8 cellular contexts compared by ENCODE assay signal in genomic region chr4:120921456-120922389, GRCh38. TPM values are rescaled to one million over a fixed set of nuclear protein-coding genes. Genes with fewer than 3 reads are reported as not detected.
DNase-seq lines count a peak whose midpoint lies in the region; ATAC-seq, FAIRE-seq and TF ChIP-seq lines count a peak whose summit lies in the region.

No MANE protein-coding gene starts in this region.

- peaks cover 8% of the 10 kb centered on the region for H3K4me1 ChIP-seq in CD8-positive, alpha-beta T cell (ENCODE audit: insufficient read depth, low read length)
- H3K4me1 ChIP-seq in H1 (replicated peaks in 1 of 4; ENCODE audit: control insufficient read depth in 3 of 4, insufficient read depth in 4 of 4, low read length in 3 of 4) = peaks cover 3 to 22% (median 10%) of the 10 kb centered on the region in 4 experiments; a peak in 6 of 7 replicates

- H2BK120ac ChIP-seq in H1 (replicated peaks; ENCODE audit: low read depth, low read length) = peak overlapping the region; percentile 18

- H3K79me1 ChIP-seq in H1 (ENCODE audit: low read depth, low read length) = no peaks in the 10 kb centered on the region; the same call in none of the 2 replicates

- peak overlapping the region; percentile 86 for H2BK5ac ChIP-seq in H1 (ENCODE audit: low read depth, low read length)

- H3K27ac ChIP-seq in CD8-positive, alpha-beta T cell (ENCODE audit: low read depth, low read length) = peak overlapping the region; percentile 24
- H3K27ac ChIP-seq in H1 (ENCODE audit: low read depth, low read length) = peak overlapping the region; percentile 86; the same call in 1 of the 2 replicates

- H3K27me3 ChIP-seq in CD8-positive, alpha-beta T cell (ENCODE audit: insufficient read depth, low read length) = no peaks in the 10 kb centered on the region
- H3K27me3 ChIP-seq in H1 (replicated peaks in 1 of 4; ENCODE audit: control insufficient read depth in 3 of 4, extremely low read depth in 1 of 4, insufficient read depth in 3 of 4, low read length in 3 of 4) = no peaks in the 10 kb centered on the region; a peak in 1 of 7 replicates

- H3K23ac ChIP-seq in H1 (ENCODE audit: insufficient read length) = no peak overlapping the region

- peak overlapping the region; percentile 73 to 89 for H3K4me2 ChIP-seq in H1 (ENCODE audit: insufficient read depth in 1 of 2, low read depth in 2 of 2, low read length in 2 of 2)

- peak overlapping the region; percentile 70 for H3K27ac Mint-ChIP-seq in CD8-positive, alpha-beta T cell

- peaks cover 17% of the 10 kb centered on the region for H3K4me1 Mint-ChIP-seq in CD8-positive, alpha-beta T cell (ENCODE audit: low read depth)

- TF ChIP-seq CTCF in CD8-positive, alpha-beta T cell (IDR thresholded peaks at IDR 0.05) = no peak
- TF ChIP-seq CTCF in H1 (IDR thresholded peaks at IDR 0.05; ENCODE audit: control extremely low read depth in 1 of 3, insufficient read depth in 1 of 3, low read depth in 1 of 3, low read length in 3 of 3) (no peak), lower leg skin (IDR thresholded peaks at IDR 0.05) (no peak)

- TF ChIP-seq RAD21 in Ishikawa (IDR thresholded peaks at IDR 0.05; ENCODE audit: low read depth) (no peak), H1 (IDR thresholded peaks at IDR 0.05 in 1 of 2, conservative IDR thresholded peaks at IDR 0.05 in 1 of 2; ENCODE audit: low read depth in 2 of 2, low read length in 2 of 2) (no peak)

- H4K91ac ChIP-seq in H1 (replicated peaks; ENCODE audit: insufficient read length, low read length) = peak overlapping the region; percentile 98

- H2BK15ac ChIP-seq in H1 (ENCODE audit: low read length) = no peak overlapping the region

- peak overlapping the region; percentile 87 for H3K4me3 Mint-ChIP-seq in CD8-positive, alpha-beta T cell

- peaks cover 3 to 39% of the 10 kb centered on the region in 2 experiments; a peak in 2 of 4 replicates for H3K79me2 ChIP-seq in H1 (ENCODE audit: control insufficient read depth in 1 of 2, insufficient read depth in 2 of 2, low read length in 2 of 2)

- peak in 6 of 7 experiments; percentile 2 to 62 (median 20) for DNase-seq in CD8-positive, alpha-beta T cell
- DNase-seq in activated CD4-positive, alpha-beta T cell treated with anti-CD3 and anti-CD28 coated beads, Interleukin-2, amount 50 U/mL, for 4 hours = peak; percentile 24 to 32
- DNase-seq in H1 (ENCODE audit: low read depth in 1 of 2, low spot score in 2 of 2) (peak in 1 of 2 experiments; percentile 65), lower leg skin (ENCODE audit: low spot score in 2 of 2) (peak; percentile 40 to 92)
- DNase-seq in stimulated activated CD4-positive, alpha-beta T cell treated with anti-CD3 and anti-CD28 coated beads, Interleukin-1b, Interleukin-23, amount 100 ng/mL, for 48 hours = peak; percentile 27

- no peak overlapping the region; the same call in 1 of the 2 replicates for H2BK12ac ChIP-seq in H1 (ENCODE audit: low read depth, low read length)

- FAIRE-seq in H1 (lab: Jason Lieb, UNC) = peak; percentile 71

- peak overlapping the region; percentile 87 for H3K4ac ChIP-seq in H1 (replicated peaks; ENCODE audit: insufficient read length, low read depth, low read length)

- H2BK20ac ChIP-seq in H1 (ENCODE audit: low read length) = peak overlapping the region; percentile 49; the same call in 1 of the 2 replicates

- H3K14ac ChIP-seq in H1 (ENCODE audit: insufficient read length) = peak overlapping the region; percentile 9

- no peak for TF ChIP-seq POLR2A in H1 (IDR thresholded peaks at IDR 0.05; ENCODE audit: control extremely low read depth in 1 of 2, low read depth in 2 of 2, low read length in 2 of 2)
- no peak for TF ChIP-seq POLR2A in lower leg skin (IDR thresholded peaks at IDR 0.05)

- no peaks in the 10 kb centered on the region for H3K36me3 ChIP-seq in CD8-positive, alpha-beta T cell (ENCODE audit: insufficient read depth, low read length)
- no peaks in the 10 kb centered on the region; a peak in 1 of 8 replicates for H3K36me3 ChIP-seq in H1 (ENCODE audit: control insufficient read depth in 2 of 4, insufficient read depth in 4 of 4, low read length in 3 of 4)

- intact Hi-C loops in CD8-positive, alpha-beta T cell (cut with DNase I, micrococcal nuclease) = loop anchor here (2.0 to 5.0 kb wide), 4 partner anchors 126 to 271 kb away; partner anchors contain the start of gene NDNF (in 1 of the 2)
- intact Hi-C loops in lower leg skin (cut with DNase I; ENCODE audit: low total_unique reads) = no loop called here

- H3K9ac ChIP-seq in H1 (replicated peaks in 1 of 4; ENCODE audit: extremely low read depth in 1 of 4, low read depth in 3 of 4, low read length in 3 of 4) = peak overlapping the region; percentile 70 to 86 (median 78)

- H3K9me3 Mint-ChIP-seq in CD8-positive, alpha-beta T cell = no peaks in the 10 kb centered on the region

- peaks cover 5% of the 10 kb centered on the region for H3K36me3 Mint-ChIP-seq in CD8-positive, alpha-beta T cell

- POLR2A ChIA-PET in CD8-positive, alpha-beta T cell (lab: Charles Lee) = no interaction called here
- POLR2A ChIA-PET in H1 (lab: Charles Lee; ENCODE audit: partially characterized antibody) = interaction anchor here (0.9 to 3.5 kb wide), 3 partner anchors 12 to 149 kb away, joined by 5 to 14 read pairs (median 5); no protein-coding TSS in a partner anchor

- peak overlapping the region; percentile 12; the same call in 1 of the 2 replicates for H2AFZ ChIP-seq in H1 (ENCODE audit: low read length)

- no peaks in the 10 kb centered on the region for H4K20me1 ChIP-seq in H1 (replicated peaks in 1 of 2; ENCODE audit: control insufficient read depth in 1 of 2, insufficient read depth in 2 of 2, low read length in 2 of 2)

- H3K9me3 ChIP-seq in CD8-positive, alpha-beta T cell (ENCODE audit: low read length) = no peaks in the 10 kb centered on the region
- no peaks in the 10 kb centered on the region for H3K9me3 ChIP-seq in H1 (ENCODE audit: insufficient read depth in 2 of 2, low read depth in 1 of 2, low read length in 1 of 2)

- H3K56ac ChIP-seq in H1 (replicated peaks; ENCODE audit: insufficient read length, low read depth, low read length) = peak overlapping the region; percentile 9

- no peaks in the 10 kb centered on the region for H3K27me3 Mint-ChIP-seq in CD8-positive, alpha-beta T cell (ENCODE audit: low read depth)

- peak overlapping the region; percentile 2 for H4K5ac ChIP-seq in H1 (ENCODE audit: insufficient read length, low read depth, low read length)

- peak overlapping the region; percentile 94 for H4K8ac ChIP-seq in H1 (ENCODE audit: extremely low read depth, insufficient read depth, low read length)

- CTCF ChIA-PET in CD8-positive, alpha-beta T cell (lab: Charles Lee) = interaction anchor here (0.7 to 1.1 kb wide), 2 partner anchors 37 to 129 kb away, joined by 3 read pairs; no protein-coding TSS in a partner anchor
- CTCF ChIA-PET in H1 (lab: Charles Lee; ENCODE audit: partially characterized antibody) = interaction anchor here (1.3 kb wide), 1 partner anchor 150 kb away, joined by 5 read pairs; no protein-coding TSS in a partner anchor

- no peak for TF ChIP-seq EP300 in Ishikawa (IDR thresholded peaks at IDR 0.05; ENCODE audit: borderline replicate concordance)
- no peak for TF ChIP-seq EP300 in H1 (IDR thresholded peaks at IDR 0.05; ENCODE audit: borderline replicate concordance in 1 of 2, low read depth in 2 of 2, low read length in 2 of 2)

- WGBS in H1 (ENCODE audit: extremely low coverage in 1 of 2, insufficient coverage in 1 of 2, insufficient read length in 1 of 2, insufficient replicate concordance in 2 of 2, low coverage in 1 of 2, low lambda C conversion rate in 2 of 2, missing lambda C conversion rate in 1 of 2), 2 experiments = 2% methylated on average over 39 of the region's 53 CpGs; no CpG with 5 or more reads in 1 of the 2 experiments
- 2 to 3% methylated on average over 32 to 38 of the region's 53 CpGs for WGBS in lower leg skin, 2 donors

- ATAC-seq in CD8-positive, alpha-beta T cell = peak; percentile 45
- ATAC-seq in HG03457 (IDR thresholded peaks at IDR 0.05; ENCODE audit: unreplicated experiment) (no peak), HG02938 (IDR thresholded peaks at IDR 0.05; ENCODE audit: unreplicated experiment) (no peak)

- H2AK5ac ChIP-seq in H1 (ENCODE audit: low read depth, low read length) = no peak overlapping the region

- peak overlapping the region; percentile 86 for H3K4me3 ChIP-seq in CD8-positive, alpha-beta T cell (ENCODE audit: low read depth, low read length)
- H3K4me3 ChIP-seq in H1 (ENCODE audit: extremely low read depth in 1 of 4, insufficient read depth in 2 of 4, low read depth in 3 of 4, low read length in 4 of 4) (peak overlapping the region; percentile 72 to 93 (median 78)), lower leg skin (ENCODE audit: low read depth, poor library complexity, severe bottlenecking) (peak overlapping the region; percentile 56)

- peaks cover 10% of the 10 kb centered on the region for H3K23me2 ChIP-seq in H1 (ENCODE audit: low read depth, low read length)

- H3K18ac ChIP-seq in H1 (ENCODE audit: extremely low read depth, low read length) = peak overlapping the region; percentile 92

TF ChIP-seq in Ishikawa, 13 proteins besides CTCF, POLR2A, EP300 and RAD21 (continues in another document):
- peak; percentile 40; the same call in 1 of the 2 replicates for TF ChIP-seq NFIC (IDR thresholded peaks at IDR 0.05)
- TF ChIP-seq TAF1 (IDR thresholded peaks at IDR 0.05; ENCODE audit: low read depth) = peak; percentile 83
- TF ChIP-seq TEAD4 (IDR thresholded peaks at IDR 0.05) = peak; percentile 46; the same call in 1 of the 2 replicates
- peak; percentile 72 for TF ChIP-seq YY1 (IDR thresholded peaks at IDR 0.05; ENCODE audit: low read depth)
- TF ChIP-seq CEBPB (IDR thresholded peaks at IDR 0.05) = no peak
- TF ChIP-seq TCF12 (IDR thresholded peaks at IDR 0.05; ENCODE audit: low read depth) = peak; percentile 46; the same call in 1 of the 2 replicates

RNA-seq across cellular contexts. Expression of gene PRDM5, which starts 0.8 kb away (rescaled TPM):
- total RNA-seq in CD8-positive, alpha-beta T cell = 1 to 10 TPM in 1 of 2 experiments, under 1 TPM in 1; 0.92 to 1.1 TPM
- 23.4 and 23.7 TPM in 2 replicates for total RNA-seq in H1 (2021; fragmentation: NEBNext Ultra II Directional; extraction: Animal tissue kit (Norgen Biotek cat#: 25700))
- polyA plus RNA-seq in H1 (2011; rRNA removed) = 6.4 and 8.2 TPM in 2 replicates
- polyA plus RNA-seq in H1 (2011; cell fraction: cytosol; rRNA removed) = 10.8 TPM
- 21.4 TPM for polyA plus RNA-seq in H1 (2011; cell fraction: nucleus; rRNA removed)
- 9.5 to 19.1 TPM (median 12.8 TPM) in 4 replicates for polyA plus RNA-seq in H1 (2012, experiment 1 of 2)
- polyA plus RNA-seq in H1 (2012, experiment 2 of 2) = 0.85 TPM
- polyA plus RNA-seq in H1 (2013, experiment 1 of 2) = 11.7 TPM
- polyA plus RNA-seq in H1 (2013, experiment 2 of 2) = 10.5 TPM
- polyA minus RNA-seq in H1 (2011; rRNA and poly(A)+ RNA removed) = 25.0 and 39.5 TPM in 2 replicates
- polyA minus RNA-seq in H1 (2011; cell fraction: cytosol; rRNA and poly(A)+ RNA removed) = 14.7 TPM
- 118 TPM for polyA minus RNA-seq in H1 (2011; cell fraction: nucleus; rRNA and poly(A)+ RNA removed)
- 1 to 10 TPM; 1.2 to 6.9 (median 4.4) TPM for total RNA-seq in lower leg skin
